8 cellular contexts compared by ENCODE assay signal in the genomic region with DNA sequence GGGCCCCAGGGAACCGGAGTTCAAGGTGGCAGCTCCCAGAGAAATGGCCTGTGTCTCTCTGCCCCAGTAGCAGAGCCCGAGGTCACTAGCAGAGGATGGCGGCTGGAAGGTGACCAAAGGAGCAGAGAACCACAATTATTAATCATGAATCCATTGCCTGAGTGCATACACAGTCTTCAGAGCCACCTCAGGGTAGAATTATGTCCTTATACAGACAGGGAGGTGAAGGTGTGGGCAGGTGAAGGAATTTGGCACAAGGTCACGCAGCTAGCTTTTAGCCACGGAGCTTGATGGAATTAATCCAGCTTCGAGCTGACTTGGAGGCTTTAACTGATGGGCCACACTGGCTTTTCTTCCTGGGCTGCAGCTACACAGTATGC.
DNase-seq lines count a peak whose midpoint lies in the region; ATAC-seq and TF ChIP-seq lines count a peak whose summit lies in the region.

No MANE protein-coding gene starts in this region.

- H4K91ac ChIP-seq in trophoblast cell (ENCODE audit: low read depth, low read length), result peak overlapping the region; percentile 93

- H2BK12ac ChIP-seq in trophoblast cell (ENCODE audit: low read length), result peak overlapping the region; percentile 94

- H3K4me3 Mint-ChIP-seq in CD4-positive, alpha-beta T cell, result peak overlapping the region; percentile 27

- peak overlapping the region; percentile 85 for H3K14ac ChIP-seq in trophoblast cell (ENCODE audit: low read length)

- intact Hi-C loops in CD4-positive, alpha-beta T cell (cut with DNase I, micrococcal nuclease), result no loop called here

- H3K36me3 ChIP-seq in SK-N-MC (ENCODE audit: insufficient read depth, low read length) (no peaks in the 10 kb centered on the region), trophoblast cell (ENCODE audit: control insufficient read depth in 1 of 2, insufficient read depth in 2 of 2, low read length in 2 of 2) (no peaks in the 10 kb centered on the region)

- peak overlapping the region; percentile 74 for H4K8ac ChIP-seq in trophoblast cell (ENCODE audit: low read depth, low read length)

- H2BK5ac ChIP-seq in trophoblast cell (ENCODE audit: low read depth, low read length, poor library complexity), result peak overlapping the region; percentile 83

- no CpG with 5 or more reads among the region's 6 CpGs for WGBS in trophoblast cell (ENCODE audit: extremely low coverage, insufficient coverage, insufficient read length)

- peak overlapping the region; percentile 98 for H2BK120ac ChIP-seq in trophoblast cell (ENCODE audit: insufficient read depth, low read length, poor library complexity)

- H3K4me1 ChIP-seq in trophoblast cell (ENCODE audit: control insufficient read depth in 1 of 2, insufficient read depth in 2 of 2, low read length in 2 of 2), result peaks cover 54% of the 10 kb centered on the region in 2 experiments

- peak overlapping the region; percentile 80 for H3K27ac Mint-ChIP-seq in CD4-positive, alpha-beta T cell

- peak overlapping the region; percentile 32 for H2AFZ ChIP-seq in trophoblast cell (ENCODE audit: insufficient read depth, low read length, poor library complexity)

- H4K12ac ChIP-seq in trophoblast cell (ENCODE audit: low read depth, low read length), result no peak overlapping the region

- H3K4me3 ChIP-seq in SK-N-MC (peak overlapping the region; percentile 57), fibroblast of pulmonary artery (replicated peaks; ENCODE audit: low read depth, low read length) (peak overlapping the region; percentile 25), trophoblast cell (ENCODE audit: low read depth, low read length) (no peak overlapping the region)

- peaks cover 64% of the 10 kb centered on the region for H3K4me1 Mint-ChIP-seq in CD4-positive, alpha-beta T cell (ENCODE audit: low read depth)

- peak overlapping the region; percentile 61 for H3K4ac ChIP-seq in trophoblast cell (ENCODE audit: low read depth, low read length)

- no peaks in the 10 kb centered on the region for H3K9me3 Mint-ChIP-seq in CD4-positive, alpha-beta T cell

- no peak for ATAC-seq in CD4-positive, alpha-beta T cell (ENCODE audit: poor library complexity)

- no peak overlapping the region for H3K27ac ChIP-seq in CD4-positive, alpha-beta T cell (ENCODE audit: low read depth, low read length)
- H3K27ac ChIP-seq in SK-N-MC (peak overlapping the region; percentile 96), trophoblast cell (ENCODE audit: low read depth, low read length) (peak overlapping the region; percentile 99)

- no peak for TF ChIP-seq CTCF in CD4-positive, alpha-beta T cell (IDR thresholded peaks at IDR 0.05)
- TF ChIP-seq CTCF in fibroblast of pulmonary artery (IDR thresholded peaks at IDR 0.05; ENCODE audit: low read length, missing control alignments), result no peak

- H3K27me3 ChIP-seq in CD4-positive, alpha-beta T cell (ENCODE audit: control insufficient read depth, insufficient read depth, low read length), result no peaks in the 10 kb centered on the region
- no peaks in the 10 kb centered on the region for H3K27me3 ChIP-seq in trophoblast cell (ENCODE audit: insufficient read depth, low read length)

- H3K9ac ChIP-seq in SK-N-MC (ENCODE audit: insufficient read length) (peak overlapping the region; percentile 56), trophoblast cell (ENCODE audit: low read length) (peak overlapping the region; percentile 71)

- CTCF ChIA-PET in CD4-positive, alpha-beta T cell (lab: Charles Lee), result interaction anchor here (1.9 to 2.2 kb wide), 2 partner anchors 28 to 151 kb away, joined by 5 to 6 read pairs; no protein-coding TSS in a partner anchor

- H3K4me2 ChIP-seq in trophoblast cell (ENCODE audit: low read length), result peak overlapping the region; percentile 34

- no peaks in the 10 kb centered on the region for H3K9me3 ChIP-seq in CD4-positive, alpha-beta T cell (ENCODE audit: control insufficient read depth, low read length)
- H3K9me3 ChIP-seq in SK-N-MC (ENCODE audit: low read depth, low read length) (no peaks in the 10 kb centered on the region), trophoblast cell (ENCODE audit: insufficient read depth, low read depth, low read length) (peaks cover 5% of the 10 kb centered on the region)

- H3K18ac ChIP-seq in trophoblast cell (ENCODE audit: low read length), result peak overlapping the region; percentile 64

- peaks cover 8% of the 10 kb centered on the region for H3K79me2 ChIP-seq in trophoblast cell (ENCODE audit: control insufficient read depth, insufficient read depth, low read length, poor library complexity)

- H3K36me3 Mint-ChIP-seq in CD4-positive, alpha-beta T cell (ENCODE audit: low read depth), result no peaks in the 10 kb centered on the region

- no peak for DNase-seq in CD4-positive, alpha-beta T cell
- DNase-seq in SK-N-MC (ENCODE audit: low read depth, low spot score) (no peak), fibroblast of pulmonary artery (ENCODE audit: low read depth) (no peak), trophoblast cell (peak; percentile 61 to 82), NCI-H1105 treated with DMSO at 0.1 percent for 48 hours (lab: John Stamatoyannopoulos, UW) (no peak), DMS79 (lab: John Stamatoyannopoulos, UW) (no peak), NCI-H524 treated with DMSO at 0.1 percent for 48 hours (lab: John Stamatoyannopoulos, UW) (no peak)
- no peak for DNase-seq in activated CD4-positive, CD25-positive, alpha-beta regulatory T cell treated with anti-CD3 and anti-CD28 coated beads, Interleukin-2, amount 50 U/mL, for 72 hours

- POLR2A ChIA-PET in CD4-positive, alpha-beta T cell (lab: Charles Lee), result interaction anchor here (1.2 to 3.5 kb wide), 4 partner anchors 11 to 109 kb away, joined by 3 to 21 read pairs (median 8); partner anchors contain the start of gene IRF2BPL

- no peaks in the 10 kb centered on the region for H3K27me3 Mint-ChIP-seq in CD4-positive, alpha-beta T cell

- peaks cover 44% of the 10 kb centered on the region for H3K79me1 ChIP-seq in trophoblast cell (ENCODE audit: low read length)

- H3K23ac ChIP-seq in trophoblast cell (ENCODE audit: low read length), result no peak overlapping the region

- H2AK5ac ChIP-seq in trophoblast cell (ENCODE audit: low read length), result peak overlapping the region; percentile 81

Comparison
In these comparisons a context has a peak if more than half of its experiments do, and no peak if none do; other contexts are left out.
1. DNase-seq: peak in trophoblast cell (2 of 2); none in CD4-positive, alpha-beta T cell (0 of 10), SK-N-MC (single experiment), fibroblast of pulmonary artery (single experiment), NCI-H1105 treated with DMSO at 0.1 percent for 48 hours (single experiment), DMS79 (single experiment), NCI-H524 treated with DMSO at 0.1 percent for 48 hours (single experiment) and activated CD4-positive, CD25-positive, alpha-beta regulatory T cell treated with anti-CD3 and anti-CD28 coated beads, Interleukin-2, amount 50 U/mL, for 72 hours (single experiment).